In genomic region chr5:148343603-148344230, GRCh38 we compare ENCODE assay signal across 1 cellular context.
TF ChIP-seq lines count a peak whose summit lies in the region.

No MANE protein-coding gene starts in this region.

TF ChIP-seq in WTC11, 78 proteins besides CTCF, POLR2A, EP300 and RAD21 (continued from another document):
- TF ChIP-seq ZNF425 (CRISPR knock-in tag; conservative IDR thresholded peaks at IDR 0.05) (no peak), TCF7 (CRISPR knock-in tag; IDR thresholded peaks at IDR 0.05; ENCODE audit: low read depth) (no peak), NFYB (CRISPR knock-in tag; conservative IDR thresholded peaks at IDR 0.05; ENCODE audit: low read depth) (no peak), SOX15 (CRISPR knock-in tag; IDR thresholded peaks at IDR 0.05) (no peak), NFE2L1 (CRISPR knock-in tag; IDR thresholded peaks at IDR 0.05) (no peak), ZNF317 (CRISPR knock-in tag; IDR thresholded peaks at IDR 0.05; ENCODE audit: borderline replicate concordance, low read depth) (no peak), CREB1 (CRISPR knock-in tag; IDR thresholded peaks at IDR 0.05) (no peak), TP53 (CRISPR knock-in tag; IDR thresholded peaks at IDR 0.05) (no peak), ZNF416 (CRISPR knock-in tag; IDR thresholded peaks at IDR 0.05) (no peak), ZNF281 (CRISPR knock-in tag; IDR thresholded peaks at IDR 0.05) (no peak), JAZF1 (CRISPR knock-in tag; IDR thresholded peaks at IDR 0.05) (no peak), CDX4 (CRISPR knock-in tag; IDR thresholded peaks at IDR 0.05; ENCODE audit: borderline replicate concordance) (no peak)
